1 cellular context compared by ENCODE assay signal in genomic region chr6:57091375-57091774, GRCh38.
TF ChIP-seq lines count a peak whose summit lies in the region.

No MANE protein-coding gene starts in this region.

TF ChIP-seq in GM12878, 131 proteins besides CTCF, POLR2A, EP300 and RAD21:
- TF ChIP-seq MLLT1 (IDR thresholded peaks at IDR 0.05), result 0 out of 2 replicates have a peak, but pooled peaks have one; percentile 59
- TF ChIP-seq SKIL (IDR thresholded peaks at IDR 0.05; ENCODE audit: low read depth, poor library complexity, severe bottlenecking), result peak; percentile 29
TF ChIP-seq in GM12878: peak in this region for 2; not testable (repeated sequence) for 129.
